ENCODE assay signal across 28 cellular contexts in the genomic region with DNA sequence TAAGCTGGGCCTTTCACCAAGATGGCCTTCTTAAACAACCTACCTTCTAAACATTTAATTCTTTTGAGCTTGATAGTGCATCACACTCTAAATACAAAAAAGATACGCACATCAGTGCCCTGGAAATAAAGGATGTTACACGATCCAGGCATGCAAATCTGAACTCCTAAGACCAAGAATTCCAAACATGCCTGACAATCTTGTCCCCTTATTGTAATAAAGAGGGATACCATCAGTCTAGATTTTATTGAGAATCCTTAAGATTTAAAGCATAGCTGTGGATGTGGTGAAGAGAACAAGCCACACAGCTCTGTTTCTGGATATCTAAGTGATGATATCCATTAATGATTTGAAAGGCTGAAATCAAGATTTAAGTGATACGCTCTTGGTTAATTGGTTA.
"Had no signal": no experiment of that assay in that cellular context is flagged by ENCODE, and none has a peak within 500 bp of the region (broad histone marks: within the 10 kb centered on the region; RNA-seq: fewer than 3 reads in every experiment).

No MANE protein-coding gene starts in this region.

- H3K27me3 Mint-ChIP-seq: naive B cell; stimulated activated naive CD8-positive, alpha-beta T cell treated with anti-CD3 and anti-CD28 coated beads, Interleukin-15, amount 100 ng/mL, for 72 hours; type B pancreatic cell had no signal

- H3K4me1 ChIP-seq: lower lobe of right lung, neural progenitor cell, prostate gland, vagina had no signal

- H3K4me2 ChIP-seq: neural progenitor cell had no signal

- H2AFZ ChIP-seq: neural progenitor cell had no signal

- H3K27ac ChIP-seq: left lung, lower lobe of right lung, neural progenitor cell, pancreas, prostate gland, spleen, tibial nerve, vagina had no signal

- H3K4me1 Mint-ChIP-seq: nephron progenitor cell, neural progenitor cell had no signal

- DNase-seq: hypothalamus; immature natural killer cell; kidney; left colon; left lung; lower lobe of right lung; mammary epithelial cell; mesenchymal stem cell; naive B cell; natural killer cell; nephron progenitor cell; pancreas; posterior cingulate gyrus; retina; right cardiac atrium; small intestine; spleen; stimulated activated CD4-positive, alpha-beta T cell treated with anti-CD3 and anti-CD28 coated beads, Interleukin-4, amount 100 ng/mL, for 24 hours; stimulated activated naive CD4-positive, alpha-beta T cell treated with Interleukin-2 at 50 U/mL for 16 hours; stimulated activated naive CD8-positive, alpha-beta T cell treated with anti-CD3 and anti-CD28 coated beads, Interleukin-15, amount 100 ng/mL, for 72 hours; substantia nigra had no signal

- H3K4me3 ChIP-seq: left lung, lower lobe of right lung, neural progenitor cell, pancreas, prostate gland, spleen, tibial nerve, vagina had no signal

- H3K27ac Mint-ChIP-seq: immature natural killer cell; naive B cell; nephron progenitor cell; neural progenitor cell; stimulated activated effector memory CD8-positive, alpha-beta T cell treated with anti-CD3 and anti-CD28 coated beads, Interleukin-12 subunit alpha, Interleukin-12 subunit beta, amount 100 ng/mL, for 72 hours; stimulated activated naive CD8-positive, alpha-beta T cell treated with anti-CD3 and anti-CD28 coated beads, Interleukin-15, amount 100 ng/mL, for 72 hours; type B pancreatic cell had no signal

- H3K9me3 Mint-ChIP-seq: immature natural killer cell; naive B cell; natural killer cell; nephron progenitor cell; neural progenitor cell; stimulated activated effector memory CD8-positive, alpha-beta T cell treated with anti-CD3 and anti-CD28 coated beads, Interleukin-12 subunit alpha, Interleukin-12 subunit beta, amount 100 ng/mL, for 72 hours; stimulated activated naive CD8-positive, alpha-beta T cell treated with anti-CD3 and anti-CD28 coated beads, Interleukin-15, amount 100 ng/mL, for 72 hours; type B pancreatic cell had no signal

- ATAC-seq: left colon; left lung; lower lobe of right lung; natural killer cell; pancreas; right cardiac atrium; sciatic nerve; stimulated activated effector memory CD8-positive, alpha-beta T cell treated with anti-CD3 and anti-CD28 coated beads, Interleukin-12 subunit alpha, Interleukin-12 subunit beta, amount 100 ng/mL, for 72 hours; stimulated activated naive CD8-positive, alpha-beta T cell treated with anti-CD3 and anti-CD28 coated beads, Interleukin-15, amount 100 ng/mL, for 72 hours had no signal

- H3K4me3 Mint-ChIP-seq: immature natural killer cell; naive B cell; natural killer cell; nephron progenitor cell; neural progenitor cell; stimulated activated effector memory CD8-positive, alpha-beta T cell treated with anti-CD3 and anti-CD28 coated beads, Interleukin-12 subunit alpha, Interleukin-12 subunit beta, amount 100 ng/mL, for 72 hours; stimulated activated naive CD8-positive, alpha-beta T cell treated with anti-CD3 and anti-CD28 coated beads, Interleukin-15, amount 100 ng/mL, for 72 hours; type B pancreatic cell had no signal

- H3K27me3 ChIP-seq: left lung, neural progenitor cell, pancreas, spleen, tibial nerve, vagina had no signal

- H3K9me3 ChIP-seq: left lung, lower lobe of right lung, pancreas, prostate gland, spleen, tibial nerve, vagina had no signal

- H3K9ac ChIP-seq: neural progenitor cell had no signal
